10 cellular contexts compared by ENCODE assay signal in genomic region chr6:26336355-26337198, GRCh38. TPM values are rescaled to one million over a fixed set of nuclear protein-coding genes. Genes with fewer than 3 reads are reported as not detected.
DNase-seq lines count a peak whose midpoint lies in the region; ATAC-seq, FAIRE-seq and TF ChIP-seq lines count a peak whose summit lies in the region.
"Had no signal": no experiment of that assay in that cellular context is flagged by ENCODE, and none has a peak within 500 bp of the region (broad histone marks: within the 10 kb centered on the region; RNA-seq: fewer than 3 reads in every experiment).

No MANE protein-coding gene starts in this region.

- H3K27ac ChIP-seq in prostate gland, result no peak overlapping the region
- H3K27ac ChIP-seq: HL-60 had no signal

- TF ChIP-seq CTCF in omental fat pad (IDR thresholded peaks at IDR 0.05) (no peak), prostate gland (IDR thresholded peaks at IDR 0.05) (no peak)

- no peak overlapping the region for H3K4me3 ChIP-seq in prostate gland

- no peak for DNase-seq in GM18507 (ENCODE audit: extremely low spot score, insufficient read length, low read depth)
- peak; percentile 58 for DNase-seq in MV-4-11 (lab: John Stamatoyannopoulos, UW)
- peak; percentile 60 for DNase-seq in amniotic epithelial cell (ENCODE audit: low read depth)
- no peak for DNase-seq in omental fat pad (ENCODE audit: low spot score)
- DNase-seq in prostate gland (ENCODE audit: low spot score), result no peak
- DNase-seq: retina; stimulated activated naive B cell treated with anti-CD40 and anti-IgM and Interleukin-4, amounts not matched to agents 10 μg/mL and 1 μg/mL and 100 μg/mL, for 72 hours had no signal

- ATAC-seq in omental fat pad (ENCODE audit: low FRiP score), result peak; percentile 80
- ATAC-seq in HG02885 (IDR thresholded peaks at IDR 0.05; ENCODE audit: poor library complexity, unreplicated experiment), result no peak
- no peak for ATAC-seq in GM21825 (IDR thresholded peaks at IDR 0.05; ENCODE audit: unreplicated experiment)
- ATAC-seq: stimulated activated naive B cell treated with anti-CD40 and anti-IgM and Interleukin-4, amounts not matched to agents 10 μg/mL and 1 μg/mL and 100 μg/mL, for 72 hours had no signal

- no peaks in the 10 kb centered on the region for H3K36me3 ChIP-seq in prostate gland

- intact Hi-C loops in prostate gland (cut with DNase I), result no loop called here

- H3K27me3 ChIP-seq in prostate gland (replicated peaks; ENCODE audit: insufficient read depth), result peaks cover 14% of the 10 kb centered on the region

- H3K4me1 ChIP-seq in prostate gland (replicated peaks), result no peaks in the 10 kb centered on the region

- TF ChIP-seq POLR2A in prostate gland (IDR thresholded peaks at IDR 0.05), result no peak

- H3K9me3 ChIP-seq in prostate gland, result no peaks in the 10 kb centered on the region

- peak; percentile 71 for FAIRE-seq in GM18507 (lab: Jason Lieb, UNC)

RNA-seq across cellular contexts. Expression of gene BTN3A2, which starts 28.4 kb away (rescaled TPM):
- total RNA-seq in omental fat pad, result 10 to 100 TPM; 15.7 to 39.7 (median 20.5) TPM
- 10 to 100 TPM; 15.9 to 35.9 TPM for total RNA-seq in prostate gland

RNA-seq across cellular contexts. Expression of gene BTN2A2, which starts 46.3 kb away (rescaled TPM):
- total RNA-seq in omental fat pad (10 to 100 TPM in 1 of 4 donors, 1 to 10 TPM in 3; 6.5 to 14.2 (median 7.4) TPM), prostate gland (10 to 100 TPM in 1 of 2 donors, 1 to 10 TPM in 1; 8.7 to 19.8 TPM)

Comparison
In these comparisons a context has a peak if more than half of its experiments do, and no peak if none do; other contexts are left out.
1. DNase-seq: peak in MV-4-11 (single experiment) and amniotic epithelial cell (single experiment); none in GM18507 (single experiment), omental fat pad (single experiment) and prostate gland (single experiment).